1 cellular context compared by ENCODE assay signal in the genomic region with DNA sequence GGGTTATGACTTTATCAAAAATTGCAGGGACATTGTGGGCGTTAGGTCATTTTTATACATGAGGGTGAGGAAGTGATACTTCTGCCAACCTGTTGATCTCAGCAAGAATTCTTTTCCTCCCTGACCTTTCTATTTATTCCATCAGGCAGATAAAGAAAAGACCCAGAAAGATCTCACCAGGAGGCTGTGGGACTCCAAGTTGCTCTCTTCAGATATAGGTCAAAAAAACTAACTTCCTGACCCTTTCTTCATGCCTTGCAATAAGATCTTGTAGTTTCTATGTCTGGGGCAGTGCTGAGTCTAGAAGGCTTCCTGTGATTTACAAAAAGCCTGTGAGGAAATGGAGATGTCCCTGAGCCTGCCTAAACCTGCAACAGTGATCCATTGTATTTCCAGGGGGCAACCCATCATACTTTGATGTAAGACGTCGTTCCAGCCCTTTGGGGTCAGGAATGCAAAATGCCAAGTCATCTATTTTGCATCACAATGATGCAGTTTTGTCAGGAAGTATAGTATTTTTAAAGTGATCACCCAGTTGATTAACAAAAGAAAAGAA.
TF ChIP-seq lines count a peak whose summit lies in the region.

No MANE protein-coding gene starts in this region.

TF ChIP-seq in H1, 55 proteins besides CTCF, POLR2A, EP300 and RAD21 (continued from another document):
- TF ChIP-seq, protein P1, sequence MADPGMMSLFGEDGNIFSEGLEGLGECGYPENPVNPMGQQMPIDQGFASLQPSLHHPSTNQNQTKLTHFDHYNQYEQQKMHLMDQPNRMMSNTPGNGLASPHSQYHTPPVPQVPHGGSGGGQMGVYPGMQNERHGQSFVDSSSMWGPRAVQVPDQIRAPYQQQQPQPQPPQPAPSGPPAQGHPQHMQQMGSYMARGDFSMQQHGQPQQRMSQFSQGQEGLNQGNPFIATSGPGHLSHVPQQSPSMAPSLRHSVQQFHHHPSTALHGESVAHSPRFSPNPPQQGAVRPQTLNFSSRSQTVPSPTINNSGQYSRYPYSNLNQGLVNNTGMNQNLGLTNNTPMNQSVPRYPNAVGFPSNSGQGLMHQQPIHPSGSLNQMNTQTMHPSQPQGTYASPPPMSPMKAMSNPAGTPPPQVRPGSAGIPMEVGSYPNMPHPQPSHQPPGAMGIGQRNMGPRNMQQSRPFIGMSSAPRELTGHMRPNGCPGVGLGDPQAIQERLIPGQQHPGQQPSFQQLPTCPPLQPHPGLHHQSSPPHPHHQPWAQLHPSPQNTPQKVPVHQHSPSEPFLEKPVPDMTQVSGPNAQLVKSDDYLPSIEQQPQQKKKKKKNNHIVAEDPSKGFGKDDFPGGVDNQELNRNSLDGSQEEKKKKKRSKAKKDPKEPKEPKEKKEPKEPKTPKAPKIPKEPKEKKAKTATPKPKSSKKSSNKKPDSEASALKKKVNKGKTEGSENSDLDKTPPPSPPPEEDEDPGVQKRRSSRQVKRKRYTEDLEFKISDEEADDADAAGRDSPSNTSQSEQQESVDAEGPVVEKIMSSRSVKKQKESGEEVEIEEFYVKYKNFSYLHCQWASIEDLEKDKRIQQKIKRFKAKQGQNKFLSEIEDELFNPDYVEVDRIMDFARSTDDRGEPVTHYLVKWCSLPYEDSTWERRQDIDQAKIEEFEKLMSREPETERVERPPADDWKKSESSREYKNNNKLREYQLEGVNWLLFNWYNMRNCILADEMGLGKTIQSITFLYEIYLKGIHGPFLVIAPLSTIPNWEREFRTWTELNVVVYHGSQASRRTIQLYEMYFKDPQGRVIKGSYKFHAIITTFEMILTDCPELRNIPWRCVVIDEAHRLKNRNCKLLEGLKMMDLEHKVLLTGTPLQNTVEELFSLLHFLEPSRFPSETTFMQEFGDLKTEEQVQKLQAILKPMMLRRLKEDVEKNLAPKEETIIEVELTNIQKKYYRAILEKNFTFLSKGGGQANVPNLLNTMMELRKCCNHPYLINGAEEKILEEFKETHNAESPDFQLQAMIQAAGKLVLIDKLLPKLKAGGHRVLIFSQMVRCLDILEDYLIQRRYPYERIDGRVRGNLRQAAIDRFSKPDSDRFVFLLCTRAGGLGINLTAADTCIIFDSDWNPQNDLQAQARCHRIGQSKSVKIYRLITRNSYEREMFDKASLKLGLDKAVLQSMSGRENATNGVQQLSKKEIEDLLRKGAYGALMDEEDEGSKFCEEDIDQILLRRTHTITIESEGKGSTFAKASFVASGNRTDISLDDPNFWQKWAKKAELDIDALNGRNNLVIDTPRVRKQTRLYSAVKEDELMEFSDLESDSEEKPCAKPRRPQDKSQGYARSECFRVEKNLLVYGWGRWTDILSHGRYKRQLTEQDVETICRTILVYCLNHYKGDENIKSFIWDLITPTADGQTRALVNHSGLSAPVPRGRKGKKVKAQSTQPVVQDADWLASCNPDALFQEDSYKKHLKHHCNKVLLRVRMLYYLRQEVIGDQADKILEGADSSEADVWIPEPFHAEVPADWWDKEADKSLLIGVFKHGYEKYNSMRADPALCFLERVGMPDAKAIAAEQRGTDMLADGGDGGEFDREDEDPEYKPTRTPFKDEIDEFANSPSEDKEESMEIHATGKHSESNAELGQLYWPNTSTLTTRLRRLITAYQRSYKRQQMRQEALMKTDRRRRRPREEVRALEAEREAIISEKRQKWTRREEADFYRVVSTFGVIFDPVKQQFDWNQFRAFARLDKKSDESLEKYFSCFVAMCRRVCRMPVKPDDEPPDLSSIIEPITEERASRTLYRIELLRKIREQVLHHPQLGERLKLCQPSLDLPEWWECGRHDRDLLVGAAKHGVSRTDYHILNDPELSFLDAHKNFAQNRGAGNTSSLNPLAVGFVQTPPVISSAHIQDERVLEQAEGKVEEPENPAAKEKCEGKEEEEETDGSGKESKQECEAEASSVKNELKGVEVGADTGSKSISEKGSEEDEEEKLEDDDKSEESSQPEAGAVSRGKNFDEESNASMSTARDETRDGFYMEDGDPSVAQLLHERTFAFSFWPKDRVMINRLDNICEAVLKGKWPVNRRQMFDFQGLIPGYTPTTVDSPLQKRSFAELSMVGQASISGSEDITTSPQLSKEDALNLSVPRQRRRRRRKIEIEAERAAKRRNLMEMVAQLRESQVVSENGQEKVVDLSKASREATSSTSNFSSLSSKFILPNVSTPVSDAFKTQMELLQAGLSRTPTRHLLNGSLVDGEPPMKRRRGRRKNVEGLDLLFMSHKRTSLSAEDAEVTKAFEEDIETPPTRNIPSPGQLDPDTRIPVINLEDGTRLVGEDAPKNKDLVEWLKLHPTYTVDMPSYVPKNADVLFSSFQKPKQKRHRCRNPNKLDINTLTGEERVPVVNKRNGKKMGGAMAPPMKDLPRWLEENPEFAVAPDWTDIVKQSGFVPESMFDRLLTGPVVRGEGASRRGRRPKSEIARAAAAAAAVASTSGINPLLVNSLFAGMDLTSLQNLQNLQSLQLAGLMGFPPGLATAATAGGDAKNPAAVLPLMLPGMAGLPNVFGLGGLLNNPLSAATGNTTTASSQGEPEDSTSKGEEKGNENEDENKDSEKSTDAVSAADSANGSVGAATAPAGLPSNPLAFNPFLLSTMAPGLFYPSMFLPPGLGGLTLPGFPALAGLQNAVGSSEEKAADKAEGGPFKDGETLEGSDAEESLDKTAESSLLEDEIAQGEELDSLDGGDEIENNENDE (IDR thresholded peaks at IDR 0.05; ENCODE audit: insufficient replicate concordance, low read length), result peak; percentile 62
- TF ChIP-seq TAF1 (IDR thresholded peaks at IDR 0.05; ENCODE audit: low read depth, low read length) (no peak), HDAC2 (IDR thresholded peaks at IDR 0.05; ENCODE audit: borderline replicate concordance in 1 of 2, low read depth in 2 of 2, low read length in 2 of 2) (0 out of 4 replicates have a peak, but pooled peaks of 1 of the 2 experiments have one; percentile 67), GABPA (IDR thresholded peaks at IDR 0.05; ENCODE audit: borderline replicate concordance, insufficient read depth, low read length) (no peak), SP4 (IDR thresholded peaks at IDR 0.05; ENCODE audit: low read length) (no peak)
TF ChIP-seq in H1: peak in this region for 9.
